8 cellular contexts compared by ENCODE assay signal in the genomic region with DNA sequence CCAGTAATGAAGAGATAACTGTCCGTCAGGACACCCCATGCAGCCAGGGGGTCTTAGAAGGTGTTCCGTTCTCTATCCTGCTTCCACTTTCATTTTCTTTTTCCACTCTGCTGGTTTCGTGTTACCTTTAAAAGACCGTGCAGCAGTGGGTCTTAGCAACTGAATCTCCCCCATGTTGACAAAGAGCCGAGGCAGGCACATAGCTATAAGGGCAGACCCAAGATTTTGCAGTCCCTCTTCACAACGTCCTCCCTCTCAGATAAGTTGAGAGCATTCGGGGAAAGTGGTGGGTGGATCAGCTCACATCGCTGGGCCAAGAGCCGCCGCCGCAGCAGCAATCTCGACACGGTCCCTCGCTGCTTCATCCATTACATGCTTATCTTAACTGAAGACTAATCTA.
A peak's percentile ranks its signal among the peaks of the same experiment; 100 is the strongest.
DNase-seq lines count a peak whose midpoint lies in the region; ATAC-seq and TF ChIP-seq lines count a peak whose summit lies in the region.

No MANE protein-coding gene starts in this region.

- H2BK20ac ChIP-seq in IMR-90 (ENCODE audit: low read depth, low read length), result peak overlapping the region; percentile 75

- no peak for TF ChIP-seq POLR2A in IMR-90 (IDR thresholded peaks at IDR 0.05; ENCODE audit: low read depth, low read length)

- no peak overlapping the region for H2AK5ac ChIP-seq in IMR-90 (ENCODE audit: low read depth, low read length)

- intact Hi-C loops in IMR-90 (cut with micrococcal nuclease) (loop anchor here (2.0 to 5.0 kb wide), 2 partner anchors 268 to 353 kb away; no protein-coding TSS in a partner anchor), upper lobe of right lung (cut with DNase I) (no loop called here)

- peak overlapping the region; percentile 81 for H2BK5ac ChIP-seq in IMR-90 (ENCODE audit: low read depth, low read length, poor library complexity, severe bottlenecking)

- H3K79me1 ChIP-seq in IMR-90 (ENCODE audit: low read depth in 1 of 2, low read length in 2 of 2), result no peaks in the 10 kb centered on the region

- peak overlapping the region; percentile 97 for H3K4me2 ChIP-seq in IMR-90 (ENCODE audit: low read depth, low read length)

- no CpG with 5 or more reads among the region's 14 CpGs for whole genome bisulfite sequencing in IMR-90 (ENCODE audit: extremely low coverage in 2 of 2, insufficient read length in 1 of 2), 2 experiments

- peak overlapping the region; percentile 76 for H3K56ac ChIP-seq in IMR-90 (ENCODE audit: extremely low read depth, insufficient read depth, low read length)

- peak overlapping the region; percentile 95 for H2BK120ac ChIP-seq in IMR-90 (ENCODE audit: low read depth, low read length)

- peak overlapping the region; percentile 89 for H3K14ac ChIP-seq in IMR-90 (replicated peaks; ENCODE audit: low read depth, low read length)

- ATAC-seq in IMR-90 (ENCODE audit: low read depth), result peak; percentile 56
- no peak for ATAC-seq in central memory CD8-positive, alpha-beta T cell (replicated peaks; ENCODE audit: extremely low read depth, poor library complexity, severe bottlenecking)
- ATAC-seq in upper lobe of right lung, result peak; percentile 67

- CTCF ChIA-PET in AG04450 (lab: Charles Lee), result interaction anchor here (1.7 to 2.2 kb wide), 2 partner anchors 269 to 358 kb away, joined by 4 to 7 read pairs; no protein-coding TSS in a partner anchor
- CTCF ChIA-PET in IMR-90 (lab: Yijun Ruan, JAX), result interaction anchor here (1.6 kb wide), 1 partner anchor 269 kb away, joined by 4 read pairs; no protein-coding TSS in a partner anchor

- POLR2A ChIA-PET in AG04450 (lab: Yijun Ruan, JAX) (no interaction called here), IMR-90 (lab: Charles Lee; ENCODE audit: unreplicated experiment) (no interaction called here)

- H3K9me1 ChIP-seq in IMR-90 (ENCODE audit: insufficient read depth, low read length), result no peaks in the 10 kb centered on the region; the same call in 1 of the 2 replicates

- DNase-seq in AG04450 (ENCODE audit: low read depth, low spot score), result no peak
- peak; percentile 57 for DNase-seq in IMR-90
- DNase-seq in central memory CD8-positive, alpha-beta T cell (ENCODE audit: low spot score in 2 of 2), result no peak
- DNase-seq in lung microvascular endothelial cell (ENCODE audit: low read depth in 2 of 2), result peak; percentile 29 to 46
- no peak for DNase-seq in upper lobe of right lung
- DNase-seq in NOMO-1 (lab: John Stamatoyannopoulos, UW; ENCODE audit: unreplicated experiment in 2 of 2), result no peak
- DNase-seq in HuH-7.5 (ENCODE audit: low spot score), result no peak
- no peak for DNase-seq in NCI-H187 treated with DMSO at 0.1 percent for 48 hours (lab: John Stamatoyannopoulos, UW)

- peak overlapping the region; percentile 79 to 92 for H4K8ac ChIP-seq in IMR-90 (ENCODE audit: low read depth in 2 of 2, low read length in 2 of 2)

- peak overlapping the region; percentile 99 for H4K5ac ChIP-seq in IMR-90 (ENCODE audit: low read depth, low read length)

- peak overlapping the region; percentile 59; the same call in 1 of the 3 replicates for H2BK15ac ChIP-seq in IMR-90 (ENCODE audit: low read depth, low read length)

- no peak overlapping the region for H3K27ac Mint-ChIP-seq in central memory CD8-positive, alpha-beta T cell (ENCODE audit: low read depth)

- H3K9me3 ChIP-seq in AG04450 (ENCODE audit: control insufficient read depth, insufficient read depth, low read length) (no peaks in the 10 kb centered on the region), IMR-90 (ENCODE audit: control insufficient read depth, insufficient read depth, low read length) (0 out of 2 replicates have a peak, but pooled peaks cover under 1% of the 10 kb centered on the region), upper lobe of right lung (no peaks in the 10 kb centered on the region)

- no TSS peak for BruUV-seq in IMR-90 (replicated peaks; lab: Mats Ljungman, UMichigan)

- H2AFZ ChIP-seq in IMR-90 (replicated peaks; ENCODE audit: low read length, poor library complexity), result peak overlapping the region; percentile 93

- H3K9me3 Mint-ChIP-seq in central memory CD8-positive, alpha-beta T cell, result no peaks in the 10 kb centered on the region

- in situ Hi-C loops in IMR-90 (cut with MboI; ENCODE audit: low sequenced_read_pairs), result loop anchor here (10.0 kb wide), 1 partner anchor 261 kb away; no protein-coding TSS in a partner anchor

- H3K23ac ChIP-seq in IMR-90 (ENCODE audit: low read depth, low read length), result peak overlapping the region; percentile 93

- no peaks in the 10 kb centered on the region for H4K20me1 ChIP-seq in IMR-90 (ENCODE audit: insufficient read depth, low read length)

- H3K4me1 ChIP-seq in IMR-90 (ENCODE audit: control insufficient read depth, insufficient read depth, low read length) (peaks cover 10% of the 10 kb centered on the region), upper lobe of right lung (peaks cover 12% of the 10 kb centered on the region)

- H3K27me3 ChIP-seq in AG04450 (ENCODE audit: control insufficient read depth, insufficient read depth, low read length) (no peaks in the 10 kb centered on the region), IMR-90 (ENCODE audit: control insufficient read depth, insufficient read depth, low read length) (no peaks in the 10 kb centered on the region), upper lobe of right lung (no peaks in the 10 kb centered on the region)

- H4K91ac ChIP-seq in IMR-90 (ENCODE audit: insufficient read depth, low read depth, low read length), result peak overlapping the region; percentile 92

- peak overlapping the region; percentile 57 for H2AK9ac ChIP-seq in IMR-90 (replicated peaks; ENCODE audit: low read depth, low read length, poor library complexity)

- H3K4me3 ChIP-seq in AG04450 (ENCODE audit: low read depth, low read length), result peak overlapping the region; percentile 63
- peak overlapping the region; percentile 89 for H3K4me3 ChIP-seq in IMR-90 (ENCODE audit: insufficient read depth, low read depth, low read length)
- peak overlapping the region; percentile 48 for H3K4me3 ChIP-seq in upper lobe of right lung

- H3K36me3 ChIP-seq in IMR-90 (ENCODE audit: control insufficient read depth, insufficient read depth, low read length) (no peaks in the 10 kb centered on the region), upper lobe of right lung (no peaks in the 10 kb centered on the region)

- no peak overlapping the region for H3K27ac ChIP-seq in AG04450 (ENCODE audit: low read depth, low read length)
- peak overlapping the region; percentile 96 for H3K27ac ChIP-seq in IMR-90 (ENCODE audit: insufficient read depth, low read length)
- H3K27ac ChIP-seq in upper lobe of right lung, result peak overlapping the region; percentile 76

- no peaks in the 10 kb centered on the region for H3K4me1 Mint-ChIP-seq in central memory CD8-positive, alpha-beta T cell

- peak overlapping the region; percentile 14 for H3K4me3 Mint-ChIP-seq in central memory CD8-positive, alpha-beta T cell

- no peak for TF ChIP-seq RAD21 in IMR-90 (IDR thresholded peaks at IDR 0.05; ENCODE audit: low read length)

- H3K36me3 Mint-ChIP-seq in central memory CD8-positive, alpha-beta T cell (ENCODE audit: insufficient read depth), result no peaks in the 10 kb centered on the region

- H3K18ac ChIP-seq in IMR-90 (ENCODE audit: low read depth, low read length), result peak overlapping the region; percentile 99

- peak overlapping the region; percentile 97 for H3K9ac ChIP-seq in IMR-90 (ENCODE audit: low read depth, low read length)

- peaks cover 44% of the 10 kb centered on the region for H3K27me3 Mint-ChIP-seq in central memory CD8-positive, alpha-beta T cell

- TF ChIP-seq CTCF in AG04450 (IDR thresholded peaks at IDR 0.05; ENCODE audit: low read depth, low read length), result no peak
- TF ChIP-seq CTCF in IMR-90 (conservative IDR thresholded peaks at IDR 0.05; ENCODE audit: low read depth, low read length), result no peak
- no peak for TF ChIP-seq CTCF in upper lobe of right lung (IDR thresholded peaks at IDR 0.05)

- H3K4ac ChIP-seq in IMR-90 (ENCODE audit: low read depth, low read length), result peak overlapping the region; percentile 89

- dilution Hi-C loops in IMR-90 (cut with HindIII; ENCODE audit: low sequenced_read_pairs, unreplicated experiment), result no loop called here

TF ChIP-seq in IMR-90, 13 proteins besides CTCF, POLR2A, EP300 and RAD21:
- TF ChIP-seq NFE2L2 (IDR thresholded peaks at IDR 0.05; ENCODE audit: low read depth, low read length) (no peak), RCOR1 (IDR thresholded peaks at IDR 0.05; ENCODE audit: insufficient replicate concordance, low read length) (no peak), CEBPB (IDR thresholded peaks at IDR 0.05; ENCODE audit: low read depth, low read length) (no peak), MAFK (IDR thresholded peaks at IDR 0.05; ENCODE audit: low read depth, low read length) (no peak), MXI1 (IDR thresholded peaks at IDR 0.05; ENCODE audit: borderline replicate concordance, low read depth, low read length) (no peak), CHD1 (IDR thresholded peaks at IDR 0.05; ENCODE audit: low read depth, low read length) (no peak), BHLHE40 (IDR thresholded peaks at IDR 0.05; ENCODE audit: low read depth, low read length) (no peak), SMC3 (IDR thresholded peaks at IDR 0.05; ENCODE audit: low read depth, low read length) (no peak), MAZ (IDR thresholded peaks at IDR 0.05; ENCODE audit: borderline replicate concordance, low read depth, low read length) (no peak)
- TF ChIP-seq, protein P1, sequence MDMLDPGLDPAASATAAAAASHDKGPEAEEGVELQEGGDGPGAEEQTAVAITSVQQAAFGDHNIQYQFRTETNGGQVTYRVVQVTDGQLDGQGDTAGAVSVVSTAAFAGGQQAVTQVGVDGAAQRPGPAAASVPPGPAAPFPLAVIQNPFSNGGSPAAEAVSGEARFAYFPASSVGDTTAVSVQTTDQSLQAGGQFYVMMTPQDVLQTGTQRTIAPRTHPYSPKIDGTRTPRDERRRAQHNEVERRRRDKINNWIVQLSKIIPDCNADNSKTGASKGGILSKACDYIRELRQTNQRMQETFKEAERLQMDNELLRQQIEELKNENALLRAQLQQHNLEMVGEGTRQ (IDR thresholded peaks at IDR 0.05; ENCODE audit: low read depth, low read length), result no peak

Comparison
In these comparisons a context has a peak if more than half of its experiments do, and no peak if none do; other contexts are left out.
1. DNase-seq: peak in IMR-90 (single experiment) and lung microvascular endothelial cell (2 of 2); none in AG04450 (single experiment), central memory CD8-positive, alpha-beta T cell (0 of 2), upper lobe of right lung (single experiment), NOMO-1 (0 of 2), HuH-7.5 (single experiment) and NCI-H187 treated with DMSO at 0.1 percent for 48 hours (single experiment).
2. Peak in every context shown above with its lines, with median percentiles within 50 percentile points of each other: H3K4me3 ChIP-seq.